Comparison of ENCODE assay signal across 19 cellular contexts in the genomic region with DNA sequence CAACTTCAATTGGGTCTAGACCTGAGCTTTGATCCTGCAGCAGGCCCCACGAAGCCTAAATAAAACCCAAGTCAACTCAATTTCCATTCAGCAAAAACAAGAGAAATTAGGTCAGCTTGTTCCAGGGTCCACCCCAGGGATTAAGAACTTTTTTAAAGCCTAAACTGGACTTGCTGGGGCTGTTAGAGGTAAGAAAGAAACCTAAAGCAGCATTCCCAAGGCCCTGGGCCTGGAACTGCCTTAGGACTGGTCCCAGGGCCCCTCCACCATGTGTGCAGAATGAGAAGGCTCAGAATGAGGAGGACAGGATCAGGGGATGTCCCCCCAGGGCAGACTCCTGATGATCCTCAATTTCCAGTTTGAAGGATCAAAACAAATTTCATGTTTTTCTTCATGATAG.
DNase-seq lines count a peak whose midpoint lies in the region; ATAC-seq and TF ChIP-seq lines count a peak whose summit lies in the region.
"Had no signal": no experiment of that assay in that cellular context is flagged by ENCODE, and none has a peak within 500 bp of the region (broad histone marks: within the 10 kb centered on the region; RNA-seq: fewer than 3 reads in every experiment).

No MANE protein-coding gene starts in this region.

- intact Hi-C loops in left ventricle myocardium superior (cut with micrococcal nuclease) (no loop called here), head of caudate nucleus (cut with DNase I) (no loop called here)

- no peak for TF ChIP-seq CTCF in GM12875 (IDR thresholded peaks at IDR 0.05; ENCODE audit: borderline replicate concordance, insufficient read depth, low read depth, low read length)

- peak overlapping the region; percentile 53 for H3K27ac ChIP-seq in caudate nucleus (ENCODE audit: low read depth, low read length)

- DNase-seq in caudate nucleus (lab: John Stamatoyannopoulos, UW) (no peak), left ventricle myocardium superior (peak; percentile 37), retina (peak; percentile 12), head of caudate nucleus (no peak), DMS114 treated with DMSO at 0.1 percent for 48 hours (lab: John Stamatoyannopoulos, UW; ENCODE audit: unreplicated experiment) (no peak)
- DNase-seq: ACHN, BE2C, DMS 273 treated with DMSO at 0.1 percent for 48 hours, Karpas-422, MM.1S, NCI-H1105 treated with DMSO at 0.1 percent for 48 hours, NCI-H187 treated with DMSO at 0.1 percent for 48 hours, NCI-H2171 treated with DMSO at 0.1 percent for 48 hours, NCI-H510A, NCI-H82, SIG-M5 had no signal

- ATAC-seq in left ventricle myocardium superior (peak; percentile 77), GM19324 (IDR thresholded peaks at IDR 0.05; ENCODE audit: low FRiP score, unreplicated experiment) (no peak), GM18870 (IDR thresholded peaks at IDR 0.05; ENCODE audit: unreplicated experiment) (no peak)

- peak overlapping the region; percentile 5 for H3K4me3 ChIP-seq in GM12875 (ENCODE audit: low read depth, low read length)

Comparison
In these comparisons a context has a peak if more than half of its experiments do, and no peak if none do; other contexts are left out.
1. DNase-seq: peak in left ventricle myocardium superior (single experiment) and retina (single experiment); none in caudate nucleus (0 of 61), head of caudate nucleus (0 of 42) and DMS114 treated with DMSO at 0.1 percent for 48 hours (single experiment).